ENCODE assay signal across 1 cellular context in the genomic region with DNA sequence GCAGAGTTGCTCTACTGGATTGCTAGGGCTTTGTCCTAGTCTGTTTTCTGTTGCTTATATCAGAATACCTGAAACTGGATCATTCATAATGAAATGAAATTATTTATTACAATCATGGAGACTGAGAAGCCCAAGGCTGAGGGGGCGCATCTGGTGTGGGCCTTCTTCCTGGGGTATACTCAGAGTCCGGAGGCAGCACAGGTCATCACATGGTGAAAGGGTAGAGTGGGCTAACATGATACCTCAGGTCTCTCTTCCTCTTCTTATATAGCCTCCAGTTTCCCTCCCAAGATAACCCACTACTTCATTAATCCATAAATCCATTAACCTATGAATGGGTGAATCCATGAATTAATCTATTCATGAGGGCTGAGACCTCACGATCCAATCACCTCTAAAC.
TF ChIP-seq lines count a peak whose summit lies in the region.

No MANE protein-coding gene starts in this region.

TF ChIP-seq in WTC11, 78 proteins besides CTCF, POLR2A, EP300 and RAD21 (continued from another document):
- TF ChIP-seq HMGA2 (CRISPR knock-in tag; IDR thresholded peaks at IDR 0.05) (no peak), FOXJ3 (CRISPR knock-in tag; IDR thresholded peaks at IDR 0.05; ENCODE audit: borderline replicate concordance) (no peak), ETV6 (CRISPR knock-in tag; IDR thresholded peaks at IDR 0.05) (no peak), JAZF1 (CRISPR knock-in tag; IDR thresholded peaks at IDR 0.05) (no peak), NFYB (CRISPR knock-in tag; conservative IDR thresholded peaks at IDR 0.05; ENCODE audit: low read depth) (no peak), RORB (CRISPR knock-in tag; IDR thresholded peaks at IDR 0.05) (no peak), ZNF317 (CRISPR knock-in tag; IDR thresholded peaks at IDR 0.05; ENCODE audit: borderline replicate concordance, low read depth) (no peak), SMAD3 (CRISPR knock-in tag; IDR thresholded peaks at IDR 0.05; ENCODE audit: borderline replicate concordance) (no peak), OVOL2 (CRISPR knock-in tag; IDR thresholded peaks at IDR 0.05; ENCODE audit: borderline replicate concordance) (no peak), ZNF219 (CRISPR knock-in tag; IDR thresholded peaks at IDR 0.05; ENCODE audit: borderline replicate concordance) (no peak)
- TF ChIP-seq, protein P1, sequence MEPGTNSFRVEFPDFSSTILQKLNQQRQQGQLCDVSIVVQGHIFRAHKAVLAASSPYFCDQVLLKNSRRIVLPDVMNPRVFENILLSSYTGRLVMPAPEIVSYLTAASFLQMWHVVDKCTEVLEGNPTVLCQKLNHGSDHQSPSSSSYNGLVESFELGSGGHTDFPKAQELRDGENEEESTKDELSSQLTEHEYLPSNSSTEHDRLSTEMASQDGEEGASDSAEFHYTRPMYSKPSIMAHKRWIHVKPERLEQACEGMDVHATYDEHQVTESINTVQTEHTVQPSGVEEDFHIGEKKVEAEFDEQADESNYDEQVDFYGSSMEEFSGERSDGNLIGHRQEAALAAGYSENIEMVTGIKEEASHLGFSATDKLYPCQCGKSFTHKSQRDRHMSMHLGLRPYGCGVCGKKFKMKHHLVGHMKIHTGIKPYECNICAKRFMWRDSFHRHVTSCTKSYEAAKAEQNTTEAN (CRISPR knock-in tag; IDR thresholded peaks at IDR 0.05), result no peak
- TF ChIP-seq, protein P2, sequence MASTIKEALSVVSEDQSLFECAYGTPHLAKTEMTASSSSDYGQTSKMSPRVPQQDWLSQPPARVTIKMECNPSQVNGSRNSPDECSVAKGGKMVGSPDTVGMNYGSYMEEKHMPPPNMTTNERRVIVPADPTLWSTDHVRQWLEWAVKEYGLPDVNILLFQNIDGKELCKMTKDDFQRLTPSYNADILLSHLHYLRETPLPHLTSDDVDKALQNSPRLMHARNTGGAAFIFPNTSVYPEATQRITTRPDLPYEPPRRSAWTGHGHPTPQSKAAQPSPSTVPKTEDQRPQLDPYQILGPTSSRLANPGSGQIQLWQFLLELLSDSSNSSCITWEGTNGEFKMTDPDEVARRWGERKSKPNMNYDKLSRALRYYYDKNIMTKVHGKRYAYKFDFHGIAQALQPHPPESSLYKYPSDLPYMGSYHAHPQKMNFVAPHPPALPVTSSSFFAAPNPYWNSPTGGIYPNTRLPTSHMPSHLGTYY (CRISPR knock-in tag; IDR thresholded peaks at IDR 0.05), result no peak
- TF ChIP-seq, protein P3, sequence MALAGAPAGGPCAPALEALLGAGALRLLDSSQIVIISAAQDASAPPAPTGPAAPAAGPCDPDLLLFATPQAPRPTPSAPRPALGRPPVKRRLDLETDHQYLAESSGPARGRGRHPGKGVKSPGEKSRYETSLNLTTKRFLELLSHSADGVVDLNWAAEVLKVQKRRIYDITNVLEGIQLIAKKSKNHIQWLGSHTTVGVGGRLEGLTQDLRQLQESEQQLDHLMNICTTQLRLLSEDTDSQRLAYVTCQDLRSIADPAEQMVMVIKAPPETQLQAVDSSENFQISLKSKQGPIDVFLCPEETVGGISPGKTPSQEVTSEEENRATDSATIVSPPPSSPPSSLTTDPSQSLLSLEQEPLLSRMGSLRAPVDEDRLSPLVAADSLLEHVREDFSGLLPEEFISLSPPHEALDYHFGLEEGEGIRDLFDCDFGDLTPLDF (CRISPR knock-in tag; IDR thresholded peaks at IDR 0.05), result no peak
- TF ChIP-seq, protein P4, sequence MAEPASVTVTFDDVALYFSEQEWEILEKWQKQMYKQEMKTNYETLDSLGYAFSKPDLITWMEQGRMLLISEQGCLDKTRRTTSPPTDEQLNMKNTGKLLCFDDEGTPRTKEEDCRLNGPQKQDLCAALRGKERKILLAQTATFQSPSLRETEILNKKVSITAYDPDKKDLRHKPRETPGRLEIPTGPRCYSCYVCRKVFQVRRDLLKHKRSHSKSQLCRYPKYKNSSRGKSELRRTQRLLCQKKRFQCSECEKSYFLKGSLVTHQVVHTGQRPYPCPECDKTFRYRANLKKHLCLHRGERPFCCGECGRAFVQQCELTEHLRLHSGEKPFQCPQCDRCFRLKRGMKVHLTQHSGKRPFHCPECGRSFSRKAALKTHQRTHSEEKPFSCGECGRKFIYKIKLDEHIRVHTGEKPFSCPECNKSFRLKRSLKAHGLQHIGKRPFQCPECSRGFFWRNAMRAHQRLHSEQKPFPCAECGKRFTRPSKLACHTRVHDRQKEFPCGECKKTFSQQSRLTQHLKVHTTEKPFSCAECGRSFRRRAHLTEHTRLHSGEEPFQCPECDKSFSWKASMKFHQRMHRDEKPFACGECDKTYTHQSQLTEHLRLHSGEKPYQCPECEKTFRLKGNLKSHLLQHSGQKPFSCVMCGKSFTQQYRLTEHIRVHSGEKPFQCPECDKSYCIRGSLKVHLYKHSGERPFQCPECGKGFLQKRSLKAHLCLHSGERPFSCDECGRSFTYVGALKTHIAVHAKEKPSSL (CRISPR knock-in tag; conservative IDR thresholded peaks at IDR 0.05), result no peak
- TF ChIP-seq, protein P5, sequence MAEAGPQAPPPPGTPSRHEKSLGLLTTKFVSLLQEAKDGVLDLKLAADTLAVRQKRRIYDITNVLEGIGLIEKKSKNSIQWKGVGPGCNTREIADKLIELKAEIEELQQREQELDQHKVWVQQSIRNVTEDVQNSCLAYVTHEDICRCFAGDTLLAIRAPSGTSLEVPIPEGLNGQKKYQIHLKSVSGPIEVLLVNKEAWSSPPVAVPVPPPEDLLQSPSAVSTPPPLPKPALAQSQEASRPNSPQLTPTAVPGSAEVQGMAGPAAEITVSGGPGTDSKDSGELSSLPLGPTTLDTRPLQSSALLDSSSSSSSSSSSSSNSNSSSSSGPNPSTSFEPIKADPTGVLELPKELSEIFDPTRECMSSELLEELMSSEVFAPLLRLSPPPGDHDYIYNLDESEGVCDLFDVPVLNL (CRISPR knock-in tag; IDR thresholded peaks at IDR 0.05; ENCODE audit: borderline replicate concordance, low read depth), result no peak
- TF ChIP-seq, protein P6, sequence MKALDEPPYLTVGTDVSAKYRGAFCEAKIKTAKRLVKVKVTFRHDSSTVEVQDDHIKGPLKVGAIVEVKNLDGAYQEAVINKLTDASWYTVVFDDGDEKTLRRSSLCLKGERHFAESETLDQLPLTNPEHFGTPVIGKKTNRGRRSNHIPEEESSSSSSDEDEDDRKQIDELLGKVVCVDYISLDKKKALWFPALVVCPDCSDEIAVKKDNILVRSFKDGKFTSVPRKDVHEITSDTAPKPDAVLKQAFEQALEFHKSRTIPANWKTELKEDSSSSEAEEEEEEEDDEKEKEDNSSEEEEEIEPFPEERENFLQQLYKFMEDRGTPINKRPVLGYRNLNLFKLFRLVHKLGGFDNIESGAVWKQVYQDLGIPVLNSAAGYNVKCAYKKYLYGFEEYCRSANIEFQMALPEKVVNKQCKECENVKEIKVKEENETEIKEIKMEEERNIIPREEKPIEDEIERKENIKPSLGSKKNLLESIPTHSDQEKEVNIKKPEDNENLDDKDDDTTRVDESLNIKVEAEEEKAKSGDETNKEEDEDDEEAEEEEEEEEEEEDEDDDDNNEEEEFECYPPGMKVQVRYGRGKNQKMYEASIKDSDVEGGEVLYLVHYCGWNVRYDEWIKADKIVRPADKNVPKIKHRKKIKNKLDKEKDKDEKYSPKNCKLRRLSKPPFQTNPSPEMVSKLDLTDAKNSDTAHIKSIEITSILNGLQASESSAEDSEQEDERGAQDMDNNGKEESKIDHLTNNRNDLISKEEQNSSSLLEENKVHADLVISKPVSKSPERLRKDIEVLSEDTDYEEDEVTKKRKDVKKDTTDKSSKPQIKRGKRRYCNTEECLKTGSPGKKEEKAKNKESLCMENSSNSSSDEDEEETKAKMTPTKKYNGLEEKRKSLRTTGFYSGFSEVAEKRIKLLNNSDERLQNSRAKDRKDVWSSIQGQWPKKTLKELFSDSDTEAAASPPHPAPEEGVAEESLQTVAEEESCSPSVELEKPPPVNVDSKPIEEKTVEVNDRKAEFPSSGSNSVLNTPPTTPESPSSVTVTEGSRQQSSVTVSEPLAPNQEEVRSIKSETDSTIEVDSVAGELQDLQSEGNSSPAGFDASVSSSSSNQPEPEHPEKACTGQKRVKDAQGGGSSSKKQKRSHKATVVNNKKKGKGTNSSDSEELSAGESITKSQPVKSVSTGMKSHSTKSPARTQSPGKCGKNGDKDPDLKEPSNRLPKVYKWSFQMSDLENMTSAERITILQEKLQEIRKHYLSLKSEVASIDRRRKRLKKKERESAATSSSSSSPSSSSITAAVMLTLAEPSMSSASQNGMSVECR (CRISPR knock-in tag; IDR thresholded peaks at IDR 0.05; ENCODE audit: borderline replicate concordance), result no peak
